Comparison of ENCODE assay signal across 10 cellular contexts in genomic region chr20:59752101-59752586, GRCh38.
DNase-seq lines count a peak whose midpoint lies in the region; ATAC-seq and TF ChIP-seq lines count a peak whose summit lies in the region.
"Had no signal": no experiment of that assay in that cellular context is flagged by ENCODE, and none has a peak within 500 bp of the region (broad histone marks: within the 10 kb centered on the region; RNA-seq: fewer than 3 reads in every experiment).

No MANE protein-coding gene starts in this region.

- H3K4me1 Mint-ChIP-seq in GM23338: peaks cover 2% of the 10 kb centered on the region; the same call in 1 of the 3 replicates
- H3K4me1 Mint-ChIP-seq: CD4-positive, CD25-positive, alpha-beta regulatory T cell had no signal

- H3K9ac ChIP-seq in smooth muscle cell (ENCODE audit: low read depth): no peak overlapping the region

- H3K36me3 Mint-ChIP-seq in GM23338 (ENCODE audit: low read depth): no peaks in the 10 kb centered on the region
- H3K36me3 Mint-ChIP-seq: activated naive CD8-positive, alpha-beta T cell; CD4-positive, CD25-positive, alpha-beta regulatory T cell had no signal

- H3K36me3 ChIP-seq in smooth muscle cell (ENCODE audit: low read depth): no peaks in the 10 kb centered on the region
- H3K36me3 ChIP-seq in GM23338 (ENCODE audit: insufficient read depth): no peaks in the 10 kb centered on the region

- 72% methylated on average over 17 of the region's 17 CpGs for WGBS in smooth muscle cell (ENCODE audit: low lambda C conversion rate)

- H3K27me3 ChIP-seq in smooth muscle cell (ENCODE audit: low read depth): peaks cover 3% of the 10 kb centered on the region
- peaks cover 16% of the 10 kb centered on the region; the same call in 1 of the 2 replicates for H3K27me3 ChIP-seq in GM23338 (ENCODE audit: insufficient read depth)

- H3K4me1 ChIP-seq in smooth muscle cell (ENCODE audit: low read depth): no peaks in the 10 kb centered on the region
- H3K4me1 ChIP-seq in GM23338 (ENCODE audit: insufficient read depth): no peaks in the 10 kb centered on the region

- no peak for TF ChIP-seq CTCF in smooth muscle cell (IDR thresholded peaks at IDR 0.05; ENCODE audit: borderline replicate concordance, insufficient read depth, poor library complexity, severe bottlenecking)
- TF ChIP-seq CTCF in GM23338 (conservative IDR thresholded peaks at IDR 0.05; ENCODE audit: low read depth in 2 of 2): no peak

- no peak overlapping the region for H3K27ac Mint-ChIP-seq in GM23338
- H3K27ac Mint-ChIP-seq: activated naive CD8-positive, alpha-beta T cell; CD4-positive, CD25-positive, alpha-beta regulatory T cell had no signal

- H3K9me3 ChIP-seq in smooth muscle cell (replicated peaks; ENCODE audit: low read depth): no peaks in the 10 kb centered on the region

- H3K4me3 ChIP-seq in smooth muscle cell: no peak overlapping the region
- H3K4me3 ChIP-seq in GM23338: no peak overlapping the region

- H3K9me2 ChIP-seq in GM23338 (ENCODE audit: insufficient read depth): no peaks in the 10 kb centered on the region

- H3K27me3 Mint-ChIP-seq in GM23338 (ENCODE audit: insufficient read depth, low read depth, poor library complexity): peaks cover 14% of the 10 kb centered on the region
- H3K27me3 Mint-ChIP-seq: activated naive CD8-positive, alpha-beta T cell; CD4-positive, CD25-positive, alpha-beta regulatory T cell had no signal

- H3F3A ChIP-seq in smooth muscle cell (ENCODE audit: low read depth) (no peaks in the 10 kb centered on the region), GM23338 (replicated peaks; ENCODE audit: low read depth) (no peaks in the 10 kb centered on the region)

- H2AFZ ChIP-seq in smooth muscle cell (ENCODE audit: low read depth): no peak overlapping the region
- H2AFZ ChIP-seq in GM23338: no peak overlapping the region

- ATAC-seq in GM21367 (IDR thresholded peaks at IDR 0.05; ENCODE audit: unreplicated experiment) (peak; percentile 76), HG03442 (IDR thresholded peaks at IDR 0.05; ENCODE audit: unreplicated experiment) (peak; percentile 76), GM23338 (no peak)

- H3K4me3 Mint-ChIP-seq in GM23338: no peak overlapping the region
- H3K4me3 Mint-ChIP-seq: activated naive CD8-positive, alpha-beta T cell; CD4-positive, CD25-positive, alpha-beta regulatory T cell had no signal

- H4K20me1 ChIP-seq in smooth muscle cell (ENCODE audit: low read depth) (no peaks in the 10 kb centered on the region), GM23338 (replicated peaks; ENCODE audit: insufficient read depth) (no peaks in the 10 kb centered on the region)

- DNase-seq in CD1c-positive myeloid dendritic cell (ENCODE audit: extremely low spot score) (peak; percentile 94), foreskin melanocyte (peak; percentile 73), smooth muscle cell (lab: John Stamatoyannopoulos, UW; ENCODE audit: unreplicated experiment) (no peak), NCI-H82 (lab: John Stamatoyannopoulos, UW) (no peak), GM23338 (ENCODE audit: low spot score) (no peak)
- DNase-seq in activated CD4-positive, alpha-beta T cell treated with anti-CD3 and anti-CD28 coated beads for 48 hours: no peak
- DNase-seq: CD4-positive, CD25-positive, alpha-beta regulatory T cell had no signal

- H3K27ac ChIP-seq in smooth muscle cell (ENCODE audit: low read depth) (no peak overlapping the region), GM23338 (ENCODE audit: low read depth) (no peak overlapping the region)

- no peaks in the 10 kb centered on the region; the same call in 1 of the 3 replicates for H3K9me3 Mint-ChIP-seq in GM23338
- H3K9me3 Mint-ChIP-seq: CD4-positive, CD25-positive, alpha-beta regulatory T cell had no signal

- no peaks in the 10 kb centered on the region for H3K79me2 ChIP-seq in smooth muscle cell (ENCODE audit: low read depth)
- no peaks in the 10 kb centered on the region for H3K79me2 ChIP-seq in GM23338 (replicated peaks; ENCODE audit: insufficient read depth)

- H3K4me2 ChIP-seq in smooth muscle cell: no peak overlapping the region
- no peak overlapping the region for H3K4me2 ChIP-seq in GM23338

TF ChIP-seq in GM23338, 12 proteins besides CTCF, POLR2A, EP300 and RAD21 (continues in another document):
- TF ChIP-seq POLR2AphosphoS5 (IDR thresholded peaks at IDR 0.05; ENCODE audit: low read depth) (no peak), NANOG (IDR thresholded peaks at IDR 0.05; ENCODE audit: borderline replicate concordance) (no peak), JUNB (IDR thresholded peaks at IDR 0.05; ENCODE audit: unreplicated experiment) (no peak), ZNF462 (CRISPR knock-in tag; IDR thresholded peaks at IDR 0.05) (no peak), ZNF331 (CRISPR knock-in tag; IDR thresholded peaks at IDR 0.05; ENCODE audit: low read depth) (no peak), CREB1 (CRISPR knock-in tag; IDR thresholded peaks at IDR 0.05; ENCODE audit: low read depth) (no peak), EZH2 (IDR thresholded peaks at IDR 0.05; ENCODE audit: low read depth, unreplicated experiment) (no peak), ETS1 (IDR thresholded peaks at IDR 0.05) (no peak), EZH2phosphoT487 (IDR thresholded peaks at IDR 0.05; ENCODE audit: unreplicated experiment) (no peak), ZNF114 (CRISPR knock-in tag; IDR thresholded peaks at IDR 0.05) (no peak), STAT1 (IDR thresholded peaks at IDR 0.05; ENCODE audit: unreplicated experiment) (no peak)

Comparison
In these comparisons a context has a peak if more than half of its experiments do, and no peak if none do; other contexts are left out.
1. DNase-seq: peak in CD1c-positive myeloid dendritic cell (single experiment) and foreskin melanocyte (single experiment); none in smooth muscle cell (single experiment), activated CD4-positive, alpha-beta T cell treated with anti-CD3 and anti-CD28 coated beads for 48 hours (single experiment), NCI-H82 (single experiment) and GM23338 (single experiment).